In the genomic region with DNA sequence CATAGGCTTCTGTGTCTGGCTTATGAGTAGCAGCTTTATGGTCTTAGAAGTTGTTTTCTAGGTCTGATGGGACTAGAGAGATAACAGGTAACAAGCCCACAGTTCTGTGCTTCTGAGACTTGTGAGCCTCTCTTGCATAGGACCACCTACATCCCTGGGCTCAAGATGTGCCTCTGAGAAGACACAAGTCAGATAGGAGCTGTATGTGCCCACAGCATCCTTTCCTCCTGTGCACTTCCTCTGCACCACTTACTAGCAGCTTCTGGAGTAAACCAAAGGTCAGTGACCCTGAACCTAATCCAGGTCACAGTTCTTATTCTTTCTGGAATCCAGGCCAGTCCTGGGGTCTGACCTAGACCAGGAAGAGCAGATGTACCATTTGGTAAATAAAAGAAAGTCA, we compare ENCODE assay signal across 30 cellular contexts.
"Had no signal": no experiment of that assay in that cellular context is flagged by ENCODE, and none has a peak within 500 bp of the region (broad histone marks: within the 10 kb centered on the region; RNA-seq: fewer than 3 reads in every experiment).

No MANE protein-coding gene starts in this region.

- ATAC-seq: esophagus mucosa; foreskin keratinocyte; gastroesophageal sphincter; heart left ventricle; left colon; lower lobe of right lung; naive thymus-derived CD8-positive, alpha-beta T cell; right lobe of liver; stimulated activated naive B cell treated with anti-CD40 and anti-IgM and Interleukin-4, amounts not matched to agents 10 μg/mL and 1 μg/mL and 100 μg/mL, for 72 hours had no signal

- H3K4me1 ChIP-seq: foreskin keratinocyte, gastroesophageal sphincter, lower lobe of right lung, right lobe of liver, tibial nerve, upper lobe of left lung had no signal

- H3K4me3 ChIP-seq: dorsolateral prefrontal cortex, gastroesophageal sphincter, heart left ventricle, left ventricle myocardium inferior, lower lobe of right lung, ovary, right lobe of liver, thoracic aorta, tibial nerve, upper lobe of left lung had no signal

- H3K4me3 Mint-ChIP-seq: endodermal cell; immature natural killer cell; naive thymus-derived CD8-positive, alpha-beta T cell; nephron progenitor cell; stimulated activated naive B cell treated with anti-CD40 and anti-IgM and Interleukin-4, amounts not matched to agents 10 μg/mL and 1 μg/mL and 100 μg/mL, for 72 hours; stimulated activated naive CD8-positive, alpha-beta T cell treated with anti-CD3 and anti-CD28 coated beads, Interleukin-15, Interleukin-2, amounts not matched to agents 100 ng/mL and 50 ng/mL, for 24 hours had no signal

- H3K27ac ChIP-seq: dorsolateral prefrontal cortex, epithelial cell of prostate, foreskin keratinocyte, gastroesophageal sphincter, heart left ventricle, left ventricle myocardium inferior, lower lobe of right lung, ovary, right lobe of liver, thoracic aorta, tibial nerve, upper lobe of left lung had no signal

- DNase-seq: dorsolateral prefrontal cortex; effector CD4-positive, alpha-beta T cell; endodermal cell; foreskin keratinocyte; heart left ventricle; hippocampal formation; immature natural killer cell; islet precursor cell; kidney glomerular epithelial cell; left colon; left ventricle myocardium inferior; lower lobe of right lung; naive thymus-derived CD8-positive, alpha-beta T cell; nephron progenitor cell; occipital lobe; ovary; right lobe of liver; small intestine; stimulated activated CD4-positive, alpha-beta T cell treated with anti-CD3 and anti-CD28 coated beads, Interleukin-15, amount 100 ng/mL, for 24 hours; stimulated activated CD4-positive, alpha-beta T cell treated with anti-CD3 and anti-CD28 coated beads, Interleukin-2, amount 100 ng/mL, for 48 hours; stimulated activated naive B cell treated with anti-CD40 and anti-IgM and Interleukin-4, amounts not matched to agents 10 μg/mL and 1 μg/mL and 100 μg/mL, for 72 hours; upper lobe of left lung had no signal

- H3K27ac Mint-ChIP-seq: endodermal cell; nephron progenitor cell; stimulated activated naive B cell treated with anti-CD40 and anti-IgM and Interleukin-4, amounts not matched to agents 10 μg/mL and 1 μg/mL and 100 μg/mL, for 72 hours; stimulated activated naive CD8-positive, alpha-beta T cell treated with anti-CD3 and anti-CD28 coated beads, Interleukin-15, Interleukin-2, amounts not matched to agents 100 ng/mL and 50 ng/mL, for 24 hours had no signal

- H3K36me3 ChIP-seq: left ventricle myocardium inferior, lower lobe of right lung, ovary, right lobe of liver, thoracic aorta, upper lobe of left lung had no signal

- H3K9me3 ChIP-seq: lower lobe of right lung, ovary, right lobe of liver, thoracic aorta had no signal

- FAIRE-seq: colon, small intestine, urothelium cell line had no signal

- H3K27me3 ChIP-seq: dorsolateral prefrontal cortex, foreskin keratinocyte, gastroesophageal sphincter, heart left ventricle, ovary, right lobe of liver, tibial nerve, upper lobe of left lung had no signal

- H3K27me3 Mint-ChIP-seq: naive thymus-derived CD8-positive, alpha-beta T cell; stimulated activated naive B cell treated with anti-CD40 and anti-IgM and Interleukin-4, amounts not matched to agents 10 μg/mL and 1 μg/mL and 100 μg/mL, for 72 hours; stimulated activated naive CD8-positive, alpha-beta T cell treated with anti-CD3 and anti-CD28 coated beads, Interleukin-15, Interleukin-2, amounts not matched to agents 100 ng/mL and 50 ng/mL, for 24 hours had no signal
